26 cellular contexts compared by ENCODE assay signal in the genomic region with DNA sequence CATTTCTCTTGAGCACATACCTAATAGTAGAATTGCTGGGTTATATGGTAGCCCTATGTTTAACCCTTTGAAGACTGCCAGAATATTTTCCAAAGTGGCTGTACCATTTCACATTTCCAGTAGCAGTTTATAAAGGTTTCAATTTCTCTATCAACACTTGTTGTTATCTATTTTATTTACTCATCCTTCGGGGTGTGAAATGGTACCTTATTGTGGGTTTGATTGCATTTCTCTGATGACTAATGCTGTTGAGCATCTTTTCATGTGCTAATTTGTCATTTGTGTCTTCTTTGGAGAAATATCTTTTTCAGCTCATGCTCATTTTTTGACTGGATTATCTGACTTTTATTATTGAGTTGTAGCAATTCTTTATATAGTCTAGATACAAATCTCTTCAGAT. TPM values are rescaled to one million over a fixed set of nuclear protein-coding genes. Genes with fewer than 3 reads are reported as not detected.
"Had no signal": no experiment of that assay in that cellular context is flagged by ENCODE, and none has a peak within 500 bp of the region (broad histone marks: within the 10 kb centered on the region; RNA-seq: fewer than 3 reads in every experiment).

No MANE protein-coding gene starts in this region.

- H3K9me3 ChIP-seq: SK-N-SH had no signal

- H3K4me2 ChIP-seq: KMS-11, SK-N-SH had no signal

- H3K27ac ChIP-seq: KMS-11, RWPE1 had no signal

- H3K27ac Mint-ChIP-seq: T-cell had no signal

- DNase-seq: IMR-90, Kasumi-1, MV-4-11, NCI-H1048, NCI-H1105, NCI-H1417, NCI-H146, NCI-H1694 treated with DMSO at 0.1 percent for 48 hours, NCI-H1930, NCI-H2081, NCI-H2107, NCI-H2227 treated with DMSO at 0.1 percent for 48 hours, NCI-H446 treated with DMSO at 0.1 percent for 48 hours, NCI-H510A treated with DMSO at 0.1 percent for 48 hours, NCI-H526, NCI-H82, PC-3, SHP77, SK-N-SH, SW 1271, T-cell had no signal

- ATAC-seq: HepG2, Panc1, PC-3, T-cell had no signal

- H3K9ac ChIP-seq: KMS-11, SK-N-SH had no signal

- H3K9me3 Mint-ChIP-seq: T-cell had no signal

- H3K27me3 Mint-ChIP-seq: T-cell had no signal

- H3K4me3 Mint-ChIP-seq: T-cell had no signal

RNA-seq across cellular contexts. Expression of a gene that starts 35.6 kb away (rescaled TPM):
- total RNA-seq: HepG2, HT1080 had no signal
- polyA plus RNA-seq: HepG2, IMR-90, SK-N-SH had no signal
